Comparison of ENCODE assay signal across 29 cellular contexts in genomic region chr7:137122145-137122544, GRCh38.
"Had no signal": no experiment of that assay in that cellular context is flagged by ENCODE, and none has a peak within 500 bp of the region (broad histone marks: within the 10 kb centered on the region; RNA-seq: fewer than 3 reads in every experiment).

No MANE protein-coding gene starts in this region.

- H3K27me3 Mint-ChIP-seq: T-cell had no signal

- H3K4me1 Mint-ChIP-seq: T-cell had no signal

- H3K36me3 ChIP-seq: Peyer's patch, SJCRH30 had no signal

- H3K4me3 ChIP-seq: Peyer's patch, SJCRH30, SK-N-MC had no signal

- DNase-seq: Karpas-422, MM.1S, MV-4-11, NCI-H1092, NCI-H1105, NCI-H1417 treated with DMSO at 0.1 percent for 48 hours, NCI-H1436 treated with DMSO at 0.1 percent for 48 hours, NCI-H1694 treated with DMSO at 0.1 percent for 48 hours, NCI-H187 treated with DMSO at 0.1 percent for 48 hours, NCI-H2029, NCI-H2081, NCI-H2171 treated with DMSO at 0.1 percent for 48 hours, NCI-H2227 treated with DMSO at 0.1 percent for 48 hours, NCI-H345, NCI-H446, NCI-H524, NCI-H526, NCI-H69, NCI-H748 treated with DMSO at 0.1 percent for 48 hours, NCI-H82, Peyer's patch, SHP77, SIG-M5, SJCRH30, T-cell had no signal

- H3K27me3 ChIP-seq: Peyer's patch had no signal

- H3K36me3 Mint-ChIP-seq: T-cell had no signal

- H3K27ac ChIP-seq: Peyer's patch, RWPE1, SJCRH30, SK-N-MC had no signal

- H3K27ac Mint-ChIP-seq: T-cell had no signal

- ATAC-seq: Right ventricle myocardium inferior, SK-N-SH treated with all-trans-retinoic acid at 6 μM for 48 hours, T-cell had no signal

- H3K4me1 ChIP-seq: Peyer's patch, SJCRH30 had no signal

- H3K9me3 ChIP-seq: Peyer's patch, SJCRH30 had no signal

- H3K4me3 Mint-ChIP-seq: T-cell had no signal
